Comparison of ENCODE assay signal across 23 cellular contexts in genomic region chr1:11579506-11579905, GRCh38.
A peak's percentile ranks its signal among the peaks of the same experiment; 100 is the strongest.
DNase-seq lines count a peak whose midpoint lies in the region; ATAC-seq and TF ChIP-seq lines count a peak whose summit lies in the region.
"Had no signal": no experiment of that assay in that cellular context is flagged by ENCODE, and none has a peak within 500 bp of the region (broad histone marks: within the 10 kb centered on the region; RNA-seq: fewer than 3 reads in every experiment).

No MANE protein-coding gene starts in this region.

- H3K27me3 Mint-ChIP-seq in endodermal cell (ENCODE audit: insufficient read depth) (peaks cover 4% of the 10 kb centered on the region), nephron progenitor cell (ENCODE audit: low read depth, poor library complexity) (peaks cover 62% of the 10 kb centered on the region)

- H3K27me3 ChIP-seq in OCI-LY1 (ENCODE audit: insufficient read depth, low read length) (peaks cover 9% of the 10 kb centered on the region; the same call in 1 of the 2 replicates), endodermal cell (ENCODE audit: control insufficient read depth, insufficient read depth, low read length, poor library complexity, severe bottlenecking) (no peaks in the 10 kb centered on the region), spleen (replicated peaks in 1 of 7) (peaks cover 0 to 38% (median 0%) of the 10 kb centered on the region in 7 donors)
- H3K27me3 ChIP-seq: BLaER1 had no signal

- H3K4me2 ChIP-seq in OCI-LY1 (ENCODE audit: low read length): peak overlapping the region; percentile 17; the same call in 1 of the 2 replicates
- H3K4me2 ChIP-seq: BLaER1, GM23338 had no signal

- no peaks in the 10 kb centered on the region for H4K20me1 ChIP-seq in OCI-LY1 (ENCODE audit: insufficient read depth, low read length)
- H4K20me1 ChIP-seq: BLaER1 had no signal

- H3K79me2 ChIP-seq in OCI-LY1 (ENCODE audit: insufficient read depth, low read length): no peaks in the 10 kb centered on the region

- TF ChIP-seq POLR2A in spleen (IDR thresholded peaks at IDR 0.05): no peak

- H3K9me3 Mint-ChIP-seq in endodermal cell (no peaks in the 10 kb centered on the region), nephron progenitor cell (no peaks in the 10 kb centered on the region)
- H3K9me3 Mint-ChIP-seq: CD8-positive, alpha-beta T cell; GM23338; H9 had no signal

- H3K4me3 ChIP-seq in OCI-LY1 (ENCODE audit: low read depth, low read length, poor library complexity, severe bottlenecking) (peak overlapping the region; percentile 29), endodermal cell (ENCODE audit: low read length) (no peak overlapping the region), spleen (no peak overlapping the region)
- H3K4me3 ChIP-seq: BLaER1, GM12878, GM23338 had no signal

- H3K36me3 Mint-ChIP-seq in endodermal cell (ENCODE audit: low read depth) (no peaks in the 10 kb centered on the region), nephron progenitor cell (ENCODE audit: low read depth) (no peaks in the 10 kb centered on the region)
- H3K36me3 Mint-ChIP-seq: CD4-positive, CD25-positive, alpha-beta regulatory T cell; CD8-positive, alpha-beta T cell had no signal

- H3K4me1 ChIP-seq in OCI-LY1 (ENCODE audit: insufficient read depth, low read length, severe bottlenecking) (no peaks in the 10 kb centered on the region), endodermal cell (ENCODE audit: control insufficient read depth, insufficient read depth, low read length) (no peaks in the 10 kb centered on the region), spleen (no peaks in the 10 kb centered on the region)
- H3K4me1 ChIP-seq: BLaER1, Caco-2 had no signal

- H3K36me3 ChIP-seq in OCI-LY1 (ENCODE audit: insufficient read depth, low read length): no peaks in the 10 kb centered on the region
- H3K36me3 ChIP-seq in endodermal cell (ENCODE audit: control insufficient read depth, insufficient read depth, low read length): no peaks in the 10 kb centered on the region
- no peaks in the 10 kb centered on the region for H3K36me3 ChIP-seq in spleen
- H3K36me3 ChIP-seq: BLaER1 had no signal

- peaks cover 9% of the 10 kb centered on the region for H3K4me1 Mint-ChIP-seq in endodermal cell
- H3K4me1 Mint-ChIP-seq in nephron progenitor cell: no peaks in the 10 kb centered on the region
- H3K4me1 Mint-ChIP-seq: B cell; CD4-positive, CD25-positive, alpha-beta regulatory T cell; GM23338 had no signal

- H2AFZ ChIP-seq in OCI-LY1 (ENCODE audit: low read length): no peak overlapping the region
- H2AFZ ChIP-seq: GM23338 had no signal

- H3K9me3 ChIP-seq in OCI-LY1 (ENCODE audit: low read length): no peaks in the 10 kb centered on the region
- H3K9me3 ChIP-seq in endodermal cell (ENCODE audit: control insufficient read depth, low read length): no peaks in the 10 kb centered on the region
- no peaks in the 10 kb centered on the region for H3K9me3 ChIP-seq in spleen
- H3K9me3 ChIP-seq: BLaER1, Caco-2 had no signal

- H3K27ac ChIP-seq in OCI-LY1 (ENCODE audit: low read depth, low read length, poor library complexity, severe bottlenecking) (no peak overlapping the region), endodermal cell (ENCODE audit: low read depth, low read length) (no peak overlapping the region), spleen (no peak overlapping the region)
- H3K27ac ChIP-seq: 22Rv1, BLaER1, C4-2B had no signal

- peak; percentile 48 for DNase-seq in NCI-H82 (lab: John Stamatoyannopoulos, UW)
- no peak for DNase-seq in NCI-H82 treated with DMSO at 0.1 percent for 48 hours (lab: John Stamatoyannopoulos, UW; ENCODE audit: unreplicated experiment)
- no peak for DNase-seq in endodermal cell
- peak; percentile 22 for DNase-seq in putamen (ENCODE audit: low spot score)
- DNase-seq in nephron progenitor cell: no peak
- no peak for DNase-seq in spleen
- no peak for DNase-seq in stimulated activated naive CD8-positive, alpha-beta T cell treated with anti-CD3 and anti-CD28 coated beads, Interleukin-15, Interleukin-2, amounts not matched to agents 100 U/mL and 50 U/mL, for 24 hours
- DNase-seq: Caco-2; CD4-positive, CD25-positive, alpha-beta regulatory T cell; CD8-positive, alpha-beta T cell; DMS153; DND-41; EL; GDM1; H9 had no signal

- H3K9ac ChIP-seq in OCI-LY1 (ENCODE audit: low read length) (no peak overlapping the region), endodermal cell (ENCODE audit: extremely low read depth, low read length, poor library complexity, severe bottlenecking) (no peak overlapping the region)
- H3K9ac ChIP-seq: BLaER1 had no signal

- intact Hi-C loops in spleen (cut with DNase I; ENCODE audit: low total_unique reads): no loop called here

- H3K27ac Mint-ChIP-seq in endodermal cell: no peak overlapping the region
- H3K27ac Mint-ChIP-seq in nephron progenitor cell: no peak overlapping the region
- H3K27ac Mint-ChIP-seq: B cell; CD8-positive, alpha-beta T cell; GM23338; H9 had no signal

- 84 to 86% methylated on average over 4 to 8 of the region's 8 CpGs for WGBS in endodermal cell (ENCODE audit: insufficient coverage in 1 of 2, insufficient read length in 1 of 2), 2 experiments
- WGBS in spleen, 5 donors: 57 to 77% (median 70%) methylated on average over 8 of the region's 8 CpGs

- no peak for TF ChIP-seq CTCF in OCI-LY1 (IDR thresholded peaks at IDR 0.05; ENCODE audit: low read length)
- TF ChIP-seq CTCF in endodermal cell (conservative IDR thresholded peaks at IDR 0.05): no peak
- TF ChIP-seq CTCF in nephron progenitor cell (IDR thresholded peaks at IDR 0.05): no peak
- no peak for TF ChIP-seq CTCF in spleen (IDR thresholded peaks at IDR 0.05 in 8 of 11, conservative IDR thresholded peaks at IDR 0.05 in 3 of 11)

- H3F3A ChIP-seq in OCI-LY1 (ENCODE audit: insufficient read depth, low read length): no peaks in the 10 kb centered on the region

- H3K4me3 Mint-ChIP-seq in endodermal cell (peak overlapping the region; percentile 1), nephron progenitor cell (no peak overlapping the region)
- H3K4me3 Mint-ChIP-seq: B cell; CD4-positive, CD25-positive, alpha-beta regulatory T cell; CD8-positive, alpha-beta T cell; GM23338; H9 had no signal

- no peak for ATAC-seq in stimulated activated naive CD8-positive, alpha-beta T cell treated with anti-CD3 and anti-CD28 coated beads, Interleukin-15, Interleukin-2, amounts not matched to agents 100 U/mL and 50 U/mL, for 24 hours
- ATAC-seq: CD8-positive, alpha-beta T cell; GM12878; GM23338; HCT116 had no signal

- no peaks in the 10 kb centered on the region for H3K9me2 ChIP-seq in OCI-LY1 (ENCODE audit: low read depth, low read length)

Comparison
In these comparisons a context has a peak if more than half of its experiments do, and no peak if none do; other contexts are left out.
1. DNase-seq: peak in NCI-H82 (single experiment) and putamen (single experiment); none in NCI-H82 treated with DMSO at 0.1 percent for 48 hours (single experiment), endodermal cell (single experiment), nephron progenitor cell (single experiment), spleen (single experiment) and stimulated activated naive CD8-positive, alpha-beta T cell treated with anti-CD3 and anti-CD28 coated beads, Interleukin-15, Interleukin-2, amounts not matched to agents 100 U/mL and 50 U/mL, for 24 hours (single experiment).